14 cellular contexts compared by ENCODE assay signal in genomic region chr13:113814435-113814821, GRCh38. TPM values are rescaled to one million over a fixed set of nuclear protein-coding genes. Genes with fewer than 3 reads are reported as not detected.
A peak's percentile ranks its signal among the peaks of the same experiment; 100 is the strongest.
DNase-seq lines count a peak whose midpoint lies in the region; ATAC-seq and TF ChIP-seq lines count a peak whose summit lies in the region.
"Had no signal": no experiment of that assay in that cellular context is flagged by ENCODE, and none has a peak within 500 bp of the region (broad histone marks: within the 10 kb centered on the region; RNA-seq: fewer than 3 reads in every experiment).

No MANE protein-coding gene starts in this region.

- H3K36me3 ChIP-seq in breast epithelium (no peaks in the 10 kb centered on the region), upper lobe of left lung (no peaks in the 10 kb centered on the region)
- H3K36me3 ChIP-seq in CD8-positive, alpha-beta memory T cell (ENCODE audit: insufficient read depth, low read length) = no peaks in the 10 kb centered on the region
- H3K36me3 ChIP-seq: heart left ventricle, neural progenitor cell, transverse colon had no signal

- no peak for TF ChIP-seq POLR2A in breast epithelium (IDR thresholded peaks at IDR 0.05)
- TF ChIP-seq POLR2A in upper lobe of left lung (IDR thresholded peaks at IDR 0.05) = no peak

- TF ChIP-seq CTCF in breast epithelium (IDR thresholded peaks at IDR 0.05) (no peak), MCF 10A (IDR thresholded peaks at IDR 0.05; ENCODE audit: unreplicated experiment) (no peak), upper lobe of left lung (IDR thresholded peaks at IDR 0.05) (no peak)

- intact Hi-C loops in breast epithelium (cut with DNase I; ENCODE audit: low total_unique reads) (loop anchor here (10.0 kb wide), 1 partner anchor 130 kb away; no protein-coding TSS in a partner anchor), MCF 10A (cut with micrococcal nuclease) (no loop called here)

- H3K9me3 Mint-ChIP-seq in MCF 10A (ENCODE audit: unreplicated experiment) = no peaks in the 10 kb centered on the region
- peaks cover 0 to 2% (median 0%) of the 10 kb centered on the region in 5 donors for H3K9me3 Mint-ChIP-seq in CD8-positive, alpha-beta memory T cell

- H3K4me1 Mint-ChIP-seq in MCF 10A (ENCODE audit: insufficient read depth, unreplicated experiment) = peaks cover 26% of the 10 kb centered on the region
- peaks cover 16 to 21% (median 19%) of the 10 kb centered on the region in 3 donors for H3K4me1 Mint-ChIP-seq in CD8-positive, alpha-beta memory T cell

- TF ChIP-seq EP300 in upper lobe of left lung (IDR thresholded peaks at IDR 0.05) = no peak

- CTCF ChIA-PET in MCF 10A (lab: Yijun Ruan, JAX) = interaction anchor here (0.9 to 1.0 kb wide), 4 partner anchors 26 to 133 kb away, joined by 5 to 7 read pairs (median 5); no protein-coding TSS in a partner anchor
- CTCF ChIA-PET in CD8-positive, alpha-beta memory T cell (lab: Charles Lee) = interaction anchor here (0.7 to 1.5 kb wide), 3 partner anchors 251 to 415 kb away, joined by 3 read pairs; no protein-coding TSS in a partner anchor

- H3K4me1 ChIP-seq in breast epithelium = peaks cover 0 to 13% of the 10 kb centered on the region in 2 donors
- peaks cover 44 to 65% (median 52%) of the 10 kb centered on the region in 4 donors for H3K4me1 ChIP-seq in upper lobe of left lung
- peaks cover 14% of the 10 kb centered on the region for H3K4me1 ChIP-seq in CD8-positive, alpha-beta memory T cell (ENCODE audit: insufficient read depth, low read length)
- H3K4me1 ChIP-seq: neural progenitor cell had no signal

- H3K27ac Mint-ChIP-seq in MCF 10A (ENCODE audit: low read depth, unreplicated experiment) = no peak overlapping the region
- no peak overlapping the region for H3K27ac Mint-ChIP-seq in CD8-positive, alpha-beta memory T cell
- H3K27ac Mint-ChIP-seq: neural progenitor cell; T-helper 1 cell treated with Interleukin-12 subunit alpha and Interleukin-12 subunit beta and Interleukin-4 antibody, amounts not matched to agents 30 μg/mL and 1 μg/mL, for 36 hours had no signal

- H3K9me3 ChIP-seq in breast epithelium = peaks cover 0 to 3% of the 10 kb centered on the region in 2 donors
- H3K9me3 ChIP-seq in upper lobe of left lung = no peaks in the 10 kb centered on the region
- peaks cover 4% of the 10 kb centered on the region for H3K9me3 ChIP-seq in CD8-positive, alpha-beta memory T cell (ENCODE audit: low read length)
- H3K9me3 ChIP-seq: A549, heart left ventricle, transverse colon had no signal

- POLR2A ChIA-PET in MCF 10A (lab: Yijun Ruan, JAX) = interaction anchor here (0.5 to 1.1 kb wide), 2 partner anchors 11 to 201 kb away, joined by 3 to 4 read pairs; no protein-coding TSS in a partner anchor
- POLR2A ChIA-PET in CD8-positive, alpha-beta memory T cell (lab: Charles Lee) = no interaction called here

- 55 to 63% methylated on average over 7 to 11 of the region's 11 CpGs for whole genome bisulfite sequencing in upper lobe of left lung, 2 donors

- BruUV-seq in MCF 10A (replicated peaks; lab: Mats Ljungman, UMichigan) = no TSS peak

- peak overlapping the region; percentile 38 to 50 for H3K27ac ChIP-seq in breast epithelium
- peak overlapping the region in 2 of 4 donors; percentile 65 to 67 for H3K27ac ChIP-seq in upper lobe of left lung
- H3K27ac ChIP-seq in CD8-positive, alpha-beta memory T cell (ENCODE audit: low read depth, low read length) = no peak overlapping the region
- H3K27ac ChIP-seq: A549, neural progenitor cell, transverse colon had no signal

- H3K27me3 ChIP-seq in breast epithelium (peaks cover 0 to 2% of the 10 kb centered on the region in 2 donors), upper lobe of left lung (no peaks in the 10 kb centered on the region)
- no peaks in the 10 kb centered on the region for H3K27me3 ChIP-seq in CD8-positive, alpha-beta memory T cell (ENCODE audit: insufficient read depth, low read length, poor library complexity, severe bottlenecking)
- H3K27me3 ChIP-seq: heart left ventricle, neural progenitor cell, transverse colon had no signal

- no peaks in the 10 kb centered on the region for H3K27me3 Mint-ChIP-seq in MCF 10A (ENCODE audit: insufficient read depth, unreplicated experiment)
- peaks cover 4 to 14% of the 10 kb centered on the region in 2 donors for H3K27me3 Mint-ChIP-seq in CD8-positive, alpha-beta memory T cell

- peaks cover 8% of the 10 kb centered on the region for H3K36me3 Mint-ChIP-seq in MCF 10A (ENCODE audit: insufficient read depth, unreplicated experiment)
- no peaks in the 10 kb centered on the region for H3K36me3 Mint-ChIP-seq in CD8-positive, alpha-beta memory T cell
- H3K36me3 Mint-ChIP-seq: neural progenitor cell had no signal

- DNase-seq in breast epithelium (ENCODE audit: low spot score in 2 of 2) = no peak
- no peak for DNase-seq in MCF 10A (ENCODE audit: unreplicated experiment)
- DNase-seq in SW480 (ENCODE audit: low spot score) = peak; percentile 69
- DNase-seq in kidney tubule cell (ENCODE audit: low spot score) = peak; percentile 61
- DNase-seq in upper lobe of left lung = peak; percentile 43 to 79
- no peak for DNase-seq in CD8-positive, alpha-beta memory T cell
- DNase-seq in SKM-1 (lab: John Stamatoyannopoulos, UW; ENCODE audit: unreplicated experiment) = no peak
- DNase-seq in stimulated activated CD4-positive, alpha-beta T cell treated with anti-CD3 and anti-CD28 coated beads, Interleukin-4, amount 100 ng/mL, for 4 hours = no peak
- DNase-seq: activated CD4-positive, alpha-beta T cell treated with anti-CD3 and anti-CD28 coated beads for 48 hours; transverse colon had no signal

- ATAC-seq in upper lobe of left lung (ENCODE audit: low FRiP score in 2 of 2) = peak in 1 of 2 donors; percentile 60
- ATAC-seq: A549 had no signal

- H3K4me3 ChIP-seq in breast epithelium = peak overlapping the region in 1 of 3 donors; percentile 26
- H3K4me3 ChIP-seq in upper lobe of left lung = peak overlapping the region in 1 of 4 donors; percentile 1
- H3K4me3 ChIP-seq in CD8-positive, alpha-beta memory T cell (ENCODE audit: low read length) = no peak overlapping the region
- H3K4me3 ChIP-seq: A549, neural progenitor cell, transverse colon had no signal

- no peak overlapping the region for H3K4me3 Mint-ChIP-seq in MCF 10A (ENCODE audit: unreplicated experiment)
- peak overlapping the region in 1 of 7 donors; percentile 32 for H3K4me3 Mint-ChIP-seq in CD8-positive, alpha-beta memory T cell
- H3K4me3 Mint-ChIP-seq: neural progenitor cell had no signal

RNA-seq across cellular contexts. Expression of gene GAS6, which starts 49.4 kb away (rescaled TPM):
- 100 to 1,000 TPM in 2 of 3 donors, 10 to 100 TPM in 1; 85.9 to 146 (median 103) TPM for total RNA-seq in breast epithelium
- total RNA-seq in MCF 10A (2022) = 58.9 and 92.3 TPM in 2 replicates
- total RNA-seq in upper lobe of left lung = 100 to 1,000 TPM; 129 to 299 (median 180) TPM
- under 1 TPM; 0.42 to 0.50 TPM for total RNA-seq in CD8-positive, alpha-beta memory T cell
- polyA plus RNA-seq in CD8-positive, alpha-beta memory T cell = 0.47 TPM

RNA-seq across cellular contexts. Expression of gene TMEM255B, which starts 55.4 kb away (rescaled TPM):
- total RNA-seq in breast epithelium (10 to 100 TPM in 1 of 3 donors, 1 to 10 TPM in 2; 2.3 to 11.8 (median 5.2) TPM), MCF 10A (2022) (7.0 and 15.8 TPM in 2 replicates), upper lobe of left lung (10 to 100 TPM in 3 of 6 donors, 1 to 10 TPM in 3; 1.4 to 39.0 (median 13.8) TPM)
- total RNA-seq in CD8-positive, alpha-beta memory T cell = under 1 TPM; 0.57 to 0.69 TPM
- not detected for polyA plus RNA-seq in CD8-positive, alpha-beta memory T cell

Comparison
In these comparisons a context has a peak if more than half of its experiments do, and no peak if none do; other contexts are left out.
1. DNase-seq: peak in SW480 (single experiment), kidney tubule cell (single experiment) and upper lobe of left lung (2 of 2); none in breast epithelium (0 of 2), MCF 10A (single experiment), CD8-positive, alpha-beta memory T cell (0 of 5), SKM-1 (single experiment) and stimulated activated CD4-positive, alpha-beta T cell treated with anti-CD3 and anti-CD28 coated beads, Interleukin-4, amount 100 ng/mL, for 4 hours (0 of 2).
2. RNA of gene GAS6, which starts 49.4 kb away (total RNA-seq): 129 to 299 TPM in upper lobe of left lung, 85.9 to 146 TPM in breast epithelium and 58.9 to 92.3 TPM in MCF 10A; 0.42 to 0.50 TPM in CD8-positive, alpha-beta memory T cell; every median in the first group is over 10 times any median in the second.